In the genomic region with DNA sequence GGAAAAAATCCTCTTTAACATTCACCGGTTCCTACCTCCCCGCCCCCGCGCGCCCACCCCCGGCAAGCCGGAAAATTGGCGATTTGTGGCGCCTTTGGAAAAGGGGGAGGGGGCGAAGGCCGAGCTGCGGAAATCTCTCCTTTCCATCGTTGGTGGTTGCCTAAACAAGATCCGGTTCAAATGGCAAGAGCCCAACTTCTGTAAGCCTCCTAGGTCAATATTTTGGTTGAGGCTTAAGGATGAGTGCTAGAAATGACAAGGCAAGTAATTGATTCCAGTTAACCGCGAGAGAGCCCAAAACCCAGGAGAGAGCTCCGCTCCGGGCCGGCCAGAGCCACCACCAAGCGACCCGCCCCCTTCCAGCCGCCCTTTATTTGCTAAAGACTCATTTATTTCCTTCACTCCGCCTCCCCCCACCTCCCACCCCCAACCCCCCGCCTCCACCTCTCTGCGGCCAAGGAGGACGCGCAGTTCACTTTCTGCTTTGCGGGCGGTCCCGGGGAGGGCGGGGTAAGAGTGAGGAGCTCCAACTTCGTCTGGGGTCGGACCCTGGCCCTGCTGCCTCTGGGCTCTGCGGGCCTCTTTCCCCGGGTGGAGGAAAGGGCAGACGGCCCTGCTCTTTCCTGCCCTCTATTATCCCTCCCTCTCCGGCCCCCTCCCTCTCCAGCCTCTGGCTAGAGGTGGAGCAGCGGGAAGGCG, we compare ENCODE assay signal across 12 cellular contexts. TPM values are rescaled to one million over a fixed set of nuclear protein-coding genes. Genes with fewer than 3 reads are reported as not detected.
DNase-seq lines count a peak whose midpoint lies in the region; ATAC-seq and TF ChIP-seq lines count a peak whose summit lies in the region.
"Had no signal": no experiment of that assay in that cellular context is flagged by ENCODE, and none has a peak within 500 bp of the region (broad histone marks: within the 10 kb centered on the region; RNA-seq: fewer than 3 reads in every experiment).

No MANE protein-coding gene starts in this region.

- no peaks in the 10 kb centered on the region for H3K36me3 Mint-ChIP-seq in activated CD4-positive, alpha-beta memory T cell treated with anti-CD3 and anti-CD28 coated beads for 36 hours
- H3K36me3 Mint-ChIP-seq in activated CD4-positive, alpha-beta memory T cell treated with anti-CD3 and anti-CD28 coated beads, Interleukin-2, amount 10 ng/mL, durations not matched to agents 7 days and 5 days (ENCODE audit: low read depth): peaks cover 12% of the 10 kb centered on the region
- no peaks in the 10 kb centered on the region for H3K36me3 Mint-ChIP-seq in stimulated activated effector memory CD8-positive, alpha-beta T cell treated with anti-CD3 and anti-CD28 coated beads, Interleukin-12 subunit alpha, Interleukin-12 subunit beta, amount 100 ng/mL, for 72 hours

- no peaks in the 10 kb centered on the region for H3K9me3 ChIP-seq in hepatocyte (ENCODE audit: low read depth)
- H3K9me3 ChIP-seq: sigmoid colon had no signal

- H2AFZ ChIP-seq in hepatocyte: no peak overlapping the region

- TF ChIP-seq CTCF in hepatocyte (IDR thresholded peaks at IDR 0.05; ENCODE audit: poor library complexity): no peak

- ATAC-seq in stimulated activated effector memory CD8-positive, alpha-beta T cell treated with anti-CD3 and anti-CD28 coated beads, Interleukin-12 subunit alpha, Interleukin-12 subunit beta, amount 100 ng/mL, for 72 hours: no peak
- no peak for ATAC-seq in HG03139 (IDR thresholded peaks at IDR 0.05; ENCODE audit: unreplicated experiment)

- H3K36me3 ChIP-seq in hepatocyte (replicated peaks; ENCODE audit: insufficient read depth, low read depth): no peaks in the 10 kb centered on the region
- H3K36me3 ChIP-seq: sigmoid colon had no signal

- intact Hi-C loops in activated CD4-positive, alpha-beta memory T cell treated with anti-CD3 and anti-CD28 coated beads for 36 hours (cut with micrococcal nuclease): loop anchor here (2.0 to 5.0 kb wide), 3 partner anchors 43 to 414 kb away; no protein-coding TSS in a partner anchor

- no peak overlapping the region for H3K4me3 ChIP-seq in hepatocyte

- CTCF ChIA-PET in activated CD4-positive, alpha-beta memory T cell treated with anti-CD3 and anti-CD28 coated beads for 36 hours (lab: Charles Lee): interaction anchor here (1.1 to 4.9 kb wide), 4 partner anchors 10 to 279 kb away, joined by 3 to 19 read pairs (median 9); no protein-coding TSS in a partner anchor
- CTCF ChIA-PET in activated CD4-positive, alpha-beta memory T cell treated with anti-CD3 and anti-CD28 coated beads, Interleukin-2, amount 10 ng/mL, durations not matched to agents 7 days and 5 days (lab: Charles Lee): no interaction called here

- no peaks in the 10 kb centered on the region for H3K9me3 Mint-ChIP-seq in activated CD4-positive, alpha-beta memory T cell treated with anti-CD3 and anti-CD28 coated beads for 36 hours
- no peaks in the 10 kb centered on the region for H3K9me3 Mint-ChIP-seq in activated CD4-positive, alpha-beta memory T cell treated with anti-CD3 and anti-CD28 coated beads, Interleukin-2, amount 10 ng/mL, durations not matched to agents 7 days and 5 days
- no peaks in the 10 kb centered on the region for H3K9me3 Mint-ChIP-seq in stimulated activated effector memory CD8-positive, alpha-beta T cell treated with anti-CD3 and anti-CD28 coated beads, Interleukin-12 subunit alpha, Interleukin-12 subunit beta, amount 100 ng/mL, for 72 hours

- peaks cover 77% of the 10 kb centered on the region for H3K27me3 Mint-ChIP-seq in activated CD4-positive, alpha-beta memory T cell treated with anti-CD3 and anti-CD28 coated beads for 36 hours
- peaks cover 82% of the 10 kb centered on the region for H3K27me3 Mint-ChIP-seq in activated CD4-positive, alpha-beta memory T cell treated with anti-CD3 and anti-CD28 coated beads, Interleukin-2, amount 10 ng/mL, durations not matched to agents 7 days and 5 days

- no peaks in the 10 kb centered on the region for H4K20me1 ChIP-seq in hepatocyte (ENCODE audit: insufficient read depth, poor library complexity, severe bottlenecking)

- no peaks in the 10 kb centered on the region for H3K9me2 ChIP-seq in hepatocyte (replicated peaks; ENCODE audit: insufficient read depth)

- no peak overlapping the region for H3K27ac ChIP-seq in hepatocyte
- H3K27ac ChIP-seq: sigmoid colon had no signal

- peak overlapping the region; percentile 89 for H3K4me2 ChIP-seq in hepatocyte

- H3K27ac Mint-ChIP-seq in activated CD4-positive, alpha-beta memory T cell treated with anti-CD3 and anti-CD28 coated beads for 36 hours: no peak overlapping the region
- no peak overlapping the region for H3K27ac Mint-ChIP-seq in activated CD4-positive, alpha-beta memory T cell treated with anti-CD3 and anti-CD28 coated beads, Interleukin-2, amount 10 ng/mL, durations not matched to agents 7 days and 5 days
- H3K27ac Mint-ChIP-seq in stimulated activated effector memory CD8-positive, alpha-beta T cell treated with anti-CD3 and anti-CD28 coated beads, Interleukin-12 subunit alpha, Interleukin-12 subunit beta, amount 100 ng/mL, for 72 hours: no peak overlapping the region

- no peak for DNase-seq in activated CD4-positive, alpha-beta memory T cell treated with anti-CD3 and anti-CD28 coated beads for 36 hours
- DNase-seq in activated CD4-positive, alpha-beta memory T cell treated with anti-CD3 and anti-CD28 coated beads, Interleukin-2, amount 10 ng/mL, durations not matched to agents 7 days and 5 days: no peak
- DNase-seq in NCI-H2029 (lab: John Stamatoyannopoulos, UW) (peak; percentile 93), hepatocyte (ENCODE audit: low spot score) (no peak), NCI-H524 treated with DMSO at 0.1 percent for 48 hours (lab: John Stamatoyannopoulos, UW) (no peak), NCI-H82 treated with DMSO at 0.1 percent for 48 hours (lab: John Stamatoyannopoulos, UW; ENCODE audit: unreplicated experiment) (no peak)
- DNase-seq in stimulated activated effector memory CD8-positive, alpha-beta T cell treated with anti-CD3 and anti-CD28 coated beads, Interleukin-12 subunit alpha, Interleukin-12 subunit beta, amount 100 ng/mL, for 72 hours (ENCODE audit: low spot score in 2 of 2): no peak
- DNase-seq: activated CD4-positive, CD25-positive, alpha-beta regulatory T cell; AML-193; sigmoid colon had no signal

- no peaks in the 10 kb centered on the region for H3K79me2 ChIP-seq in hepatocyte

- peak overlapping the region; percentile 12 for H3K4me3 Mint-ChIP-seq in activated CD4-positive, alpha-beta memory T cell treated with anti-CD3 and anti-CD28 coated beads for 36 hours
- H3K4me3 Mint-ChIP-seq in activated CD4-positive, alpha-beta memory T cell treated with anti-CD3 and anti-CD28 coated beads, Interleukin-2, amount 10 ng/mL, durations not matched to agents 7 days and 5 days: no peak overlapping the region
- peak overlapping the region; percentile 55 for H3K4me3 Mint-ChIP-seq in stimulated activated effector memory CD8-positive, alpha-beta T cell treated with anti-CD3 and anti-CD28 coated beads, Interleukin-12 subunit alpha, Interleukin-12 subunit beta, amount 100 ng/mL, for 72 hours

- H3K4me1 Mint-ChIP-seq in activated CD4-positive, alpha-beta memory T cell treated with anti-CD3 and anti-CD28 coated beads for 36 hours (ENCODE audit: low read depth): peaks cover 45% of the 10 kb centered on the region
- peaks cover 30% of the 10 kb centered on the region for H3K4me1 Mint-ChIP-seq in activated CD4-positive, alpha-beta memory T cell treated with anti-CD3 and anti-CD28 coated beads, Interleukin-2, amount 10 ng/mL, durations not matched to agents 7 days and 5 days
- H3K4me1 Mint-ChIP-seq in stimulated activated effector memory CD8-positive, alpha-beta T cell treated with anti-CD3 and anti-CD28 coated beads, Interleukin-12 subunit alpha, Interleukin-12 subunit beta, amount 100 ng/mL, for 72 hours: peaks cover 38% of the 10 kb centered on the region

- peaks cover 99% of the 10 kb centered on the region for H3K27me3 ChIP-seq in hepatocyte

- WGBS in hepatocyte (ENCODE audit: low lambda C conversion rate, missing lambda C conversion rate): 2% methylated on average over 15 of the region's 39 CpGs

- POLR2A ChIA-PET in activated CD4-positive, alpha-beta memory T cell treated with anti-CD3 and anti-CD28 coated beads for 36 hours (lab: Charles Lee): no interaction called here
- POLR2A ChIA-PET in activated CD4-positive, alpha-beta memory T cell treated with anti-CD3 and anti-CD28 coated beads, Interleukin-2, amount 10 ng/mL, durations not matched to agents 7 days and 5 days (lab: Charles Lee): no interaction called here

- peaks cover 22% of the 10 kb centered on the region for H3K4me1 ChIP-seq in hepatocyte (ENCODE audit: insufficient read depth)

RNA-seq across cellular contexts. Expression of a gene that starts 0.8 kb away (rescaled TPM):
- not detected for total RNA-seq in activated CD4-positive, alpha-beta memory T cell treated with anti-CD3 and anti-CD28 coated beads for 36 hours
- not detected for total RNA-seq in activated CD4-positive, alpha-beta memory T cell treated with anti-CD3 and anti-CD28 coated beads, Interleukin-2, amount 10 ng/mL, durations not matched to agents 7 days and 5 days
- 0.33 TPM in 1 of 2 replicates, not detected in the other for total RNA-seq in hepatocyte
- not detected in 2 replicates for polyA plus RNA-seq in hepatocyte
- total RNA-seq: HT-29, sigmoid colon had no signal
